ENCODE assay signal across 8 cellular contexts in the genomic region with DNA sequence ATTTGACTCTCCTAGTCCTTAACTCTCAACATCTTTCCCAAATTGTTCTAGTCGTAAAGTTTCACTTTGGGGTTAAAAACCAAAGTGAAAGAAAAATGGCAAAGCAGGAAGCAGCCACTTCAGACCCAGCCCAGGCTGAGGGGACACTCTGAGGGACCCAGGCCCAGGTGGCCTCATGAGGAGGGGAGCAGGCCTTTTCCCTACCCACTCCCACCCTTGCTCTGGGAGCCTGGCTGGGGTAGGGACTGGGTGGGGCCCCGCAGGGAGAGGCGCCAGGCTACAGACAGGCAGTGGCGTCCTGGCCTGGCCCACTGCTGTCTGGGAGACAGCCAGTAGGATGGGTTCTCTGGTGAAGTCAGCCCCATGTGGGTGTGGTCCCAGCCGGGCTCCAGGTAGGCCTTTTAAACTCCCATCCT.
DNase-seq lines count a peak whose midpoint lies in the region; ATAC-seq and TF ChIP-seq lines count a peak whose summit lies in the region.

No MANE protein-coding gene starts in this region.

- peak overlapping the region; percentile 77 for H3K4me2 ChIP-seq in skeletal muscle satellite cell (ENCODE audit: low read length)

- TF ChIP-seq CTCF in VCaP (conservative IDR thresholded peaks at IDR 0.05) (no peak), gastroesophageal sphincter (IDR thresholded peaks at IDR 0.05) (no peak)

- H3K4me1 ChIP-seq in gastroesophageal sphincter: peaks cover 13 to 98% (median 54%) of the 10 kb centered on the region in 3 donors
- H3K4me1 ChIP-seq in skeletal muscle satellite cell (ENCODE audit: control insufficient read depth, insufficient read depth, low read length): peaks cover 62% of the 10 kb centered on the region

- peak; percentile 82 for DNase-seq in activated CD4-positive, alpha-beta T cell treated with anti-CD3 and anti-CD28 coated beads, Interleukin-2, amount 10 ng/mL, durations not matched to agents 24 days and 14 days
- DNase-seq in activated CD4-positive, alpha-beta T cell treated with anti-CD3 and anti-CD28 coated beads for 1 hour: no peak
- DNase-seq in NCI-H1417 (lab: John Stamatoyannopoulos, UW) (no peak), NCI-H82 (lab: John Stamatoyannopoulos, UW) (no peak)

- no peak for TF ChIP-seq EP300 in gastroesophageal sphincter (IDR thresholded peaks at IDR 0.05)

- TF ChIP-seq POLR2A in gastroesophageal sphincter (IDR thresholded peaks at IDR 0.05): no peak

- peak overlapping the region; percentile 10 to 35 for H3K4me3 ChIP-seq in gastroesophageal sphincter
- H3K4me3 ChIP-seq in skeletal muscle satellite cell (ENCODE audit: low read length): peak overlapping the region; percentile 30

- H3K9me3 ChIP-seq in gastroesophageal sphincter: no peaks in the 10 kb centered on the region
- no peaks in the 10 kb centered on the region for H3K9me3 ChIP-seq in skeletal muscle satellite cell (replicated peaks; ENCODE audit: low read length)

- no peaks in the 10 kb centered on the region for H3K9me3 Mint-ChIP-seq in activated CD4-positive, alpha-beta T cell treated with anti-CD3 and anti-CD28 coated beads, Interleukin-2, amount 10 ng/mL, durations not matched to agents 24 days and 14 days

- H3K9ac ChIP-seq in skeletal muscle satellite cell (ENCODE audit: low read depth, low read length): peak overlapping the region; percentile 52

- WGBS in gastroesophageal sphincter (ENCODE audit: low coverage in 1 of 2), 2 donors: 3% methylated on average over 5 of the region's 5 CpGs; no CpG with 5 or more reads in 1 of the 2 donors

- peaks cover 45% of the 10 kb centered on the region for H3K4me1 Mint-ChIP-seq in activated CD4-positive, alpha-beta T cell treated with anti-CD3 and anti-CD28 coated beads, Interleukin-2, amount 10 ng/mL, durations not matched to agents 24 days and 14 days

- H3K36me3 Mint-ChIP-seq in activated CD4-positive, alpha-beta T cell treated with anti-CD3 and anti-CD28 coated beads, Interleukin-2, amount 10 ng/mL, durations not matched to agents 24 days and 14 days (ENCODE audit: low read depth): peaks cover 2% of the 10 kb centered on the region

- H3K27ac ChIP-seq in VCaP: peak overlapping the region; percentile 95
- H3K27ac ChIP-seq in gastroesophageal sphincter: peak overlapping the region; percentile 60 to 99 (median 91)

- H3K27me3 Mint-ChIP-seq in activated CD4-positive, alpha-beta T cell treated with anti-CD3 and anti-CD28 coated beads, Interleukin-2, amount 10 ng/mL, durations not matched to agents 24 days and 14 days: no peaks in the 10 kb centered on the region

- H3K36me3 ChIP-seq in gastroesophageal sphincter (peaks cover 0 to 7% of the 10 kb centered on the region in 2 donors), skeletal muscle satellite cell (ENCODE audit: insufficient read depth, low read length) (peaks cover 19% of the 10 kb centered on the region)

- no peaks in the 10 kb centered on the region for H3K27me3 ChIP-seq in gastroesophageal sphincter
- H3K27me3 ChIP-seq in skeletal muscle satellite cell (ENCODE audit: control insufficient read depth, insufficient read depth, low read length): no peaks in the 10 kb centered on the region

- peak overlapping the region; percentile 81 for H3K4me3 Mint-ChIP-seq in activated CD4-positive, alpha-beta T cell treated with anti-CD3 and anti-CD28 coated beads, Interleukin-2, amount 10 ng/mL, durations not matched to agents 24 days and 14 days

- intact Hi-C loops in activated CD4-positive, alpha-beta T cell treated with anti-CD3 and anti-CD28 coated beads, Interleukin-2, amount 10 ng/mL, durations not matched to agents 24 days and 14 days (cut with micrococcal nuclease): no loop called here

- ATAC-seq in gastroesophageal sphincter: peak; percentile 73
- no peak for ATAC-seq in GM21737 (IDR thresholded peaks at IDR 0.05; ENCODE audit: unreplicated experiment)

- peak overlapping the region; percentile 78 for H3K27ac Mint-ChIP-seq in activated CD4-positive, alpha-beta T cell treated with anti-CD3 and anti-CD28 coated beads, Interleukin-2, amount 10 ng/mL, durations not matched to agents 24 days and 14 days
